In the genomic region with DNA sequence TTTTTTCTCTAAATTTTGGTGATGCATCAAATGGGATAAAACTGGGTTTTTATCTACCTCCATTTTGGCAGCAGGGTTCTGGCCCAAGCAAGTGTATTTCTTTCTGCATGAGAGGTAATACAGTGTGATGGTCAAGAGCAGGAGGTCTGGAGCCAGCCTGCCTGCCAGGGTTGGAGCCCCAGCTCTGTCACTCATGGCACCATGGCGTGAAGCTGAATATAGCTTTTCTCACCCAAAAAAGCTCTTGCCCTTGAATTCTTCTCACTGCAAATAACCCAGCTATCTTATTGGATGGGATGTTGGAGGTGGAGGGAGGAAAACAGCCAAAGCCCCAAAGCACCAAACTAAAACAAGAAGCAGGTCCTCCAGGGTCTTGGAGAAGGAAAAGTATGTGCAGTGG, we compare ENCODE assay signal across 16 cellular contexts.
A peak's percentile ranks its signal among the peaks of the same experiment; 100 is the strongest.
DNase-seq lines count a peak whose midpoint lies in the region; ATAC-seq and TF ChIP-seq lines count a peak whose summit lies in the region.
"Had no signal": no experiment of that assay in that cellular context is flagged by ENCODE, and none has a peak within 500 bp of the region (broad histone marks: within the 10 kb centered on the region; RNA-seq: fewer than 3 reads in every experiment).

No MANE protein-coding gene starts in this region.

- intact Hi-C loops in colonic mucosa (cut with DNase I) = no loop called here
- intact Hi-C loops in CD4-positive, alpha-beta T cell (cut with DNase I, micrococcal nuclease) = no loop called here

- H3K4me1 Mint-ChIP-seq in HFFc6 (ENCODE audit: low read depth) (peaks cover 19% of the 10 kb centered on the region), osteocyte (ENCODE audit: unreplicated experiment) (peaks cover 11% of the 10 kb centered on the region)
- H3K4me1 Mint-ChIP-seq in CD4-positive, alpha-beta T cell (ENCODE audit: low read depth) = peaks cover 1% of the 10 kb centered on the region

- H3K27ac ChIP-seq in angular gyrus (ENCODE audit: low read depth, low read length) (peak overlapping the region; percentile 35), colonic mucosa (no peak overlapping the region)
- H3K27ac ChIP-seq in CD4-positive, alpha-beta T cell (ENCODE audit: low read depth, low read length) = no peak overlapping the region

- no peaks in the 10 kb centered on the region; the same call in 1 of the 2 replicates for H3K27me3 Mint-ChIP-seq in HFFc6 (ENCODE audit: insufficient read depth)
- H3K27me3 Mint-ChIP-seq in osteocyte (ENCODE audit: unreplicated experiment) = no peaks in the 10 kb centered on the region
- no peaks in the 10 kb centered on the region for H3K27me3 Mint-ChIP-seq in CD4-positive, alpha-beta T cell

- no peaks in the 10 kb centered on the region for H3K4me1 ChIP-seq in colonic mucosa
- H3K4me1 ChIP-seq: Caco-2 had no signal

- no peak overlapping the region for H3K4me3 Mint-ChIP-seq in HFFc6
- no peak overlapping the region for H3K4me3 Mint-ChIP-seq in osteocyte (ENCODE audit: unreplicated experiment)
- H3K4me3 Mint-ChIP-seq in CD4-positive, alpha-beta T cell = no peak overlapping the region
- H3K4me3 Mint-ChIP-seq: CD8-positive, alpha-beta T cell had no signal

- POLR2A ChIA-PET in CD4-positive, alpha-beta T cell (lab: Charles Lee) = no interaction called here

- H3K36me3 ChIP-seq in colonic mucosa = no peaks in the 10 kb centered on the region

- DNase-seq in HFFc6 (no peak), cerebellum (ENCODE audit: low spot score) (peak; percentile 84), osteocyte (ENCODE audit: extremely low spot score, unreplicated experiment) (no peak), epidermal melanocyte (ENCODE audit: insufficient read length, low spot score) (no peak), colonic mucosa (no peak), NCI-H2107 treated with DMSO at 0.1 percent for 48 hours (lab: John Stamatoyannopoulos, UW; ENCODE audit: unreplicated experiment) (no peak)
- DNase-seq in CD4-positive, alpha-beta T cell = no peak
- DNase-seq: Caco-2; CD8-positive, alpha-beta T cell; DMS153; DND-41; GDM1; H7; HCEC 1CT had no signal

- H3K9ac ChIP-seq in colonic mucosa (ENCODE audit: low read depth in 2 of 2, low read length in 2 of 2) = no peak overlapping the region

- no peak for ATAC-seq in CD4-positive, alpha-beta T cell (ENCODE audit: poor library complexity)
- ATAC-seq: CD8-positive, alpha-beta T cell; GM12878 had no signal

- CTCF ChIA-PET in CD4-positive, alpha-beta T cell (lab: Charles Lee) = no interaction called here

- no peaks in the 10 kb centered on the region for H3K9me3 ChIP-seq in colonic mucosa
- H3K9me3 ChIP-seq in CD4-positive, alpha-beta T cell (ENCODE audit: control insufficient read depth, low read length) = no peaks in the 10 kb centered on the region
- H3K9me3 ChIP-seq: Caco-2 had no signal

- H3K27ac Mint-ChIP-seq in HFFc6 (peak overlapping the region; percentile 74), osteocyte (ENCODE audit: unreplicated experiment) (peak overlapping the region; percentile 53)
- no peak overlapping the region for H3K27ac Mint-ChIP-seq in CD4-positive, alpha-beta T cell

- no peaks in the 10 kb centered on the region for H3K27me3 ChIP-seq in colonic mucosa
- H3K27me3 ChIP-seq in CD4-positive, alpha-beta T cell (ENCODE audit: control insufficient read depth, insufficient read depth, low read length) = no peaks in the 10 kb centered on the region

- H3K4me3 ChIP-seq in colonic mucosa = no peak overlapping the region
- H3K4me3 ChIP-seq: GM12878 had no signal

- H3K9me3 Mint-ChIP-seq in HFFc6 (no peaks in the 10 kb centered on the region), osteocyte (ENCODE audit: unreplicated experiment) (peaks cover 12% of the 10 kb centered on the region)
- peaks cover 4% of the 10 kb centered on the region for H3K9me3 Mint-ChIP-seq in CD4-positive, alpha-beta T cell
- H3K9me3 Mint-ChIP-seq: CD8-positive, alpha-beta T cell had no signal

- TF ChIP-seq CTCF in HFFc6 (IDR thresholded peaks at IDR 0.05) (no peak), osteocyte (IDR thresholded peaks at IDR 0.05) (no peak), colonic mucosa (IDR thresholded peaks at IDR 0.05) (no peak)
- no peak for TF ChIP-seq CTCF in CD4-positive, alpha-beta T cell (IDR thresholded peaks at IDR 0.05)

- H3K36me3 Mint-ChIP-seq in HFFc6 (ENCODE audit: low read depth) (peaks cover 56% of the 10 kb centered on the region), osteocyte (ENCODE audit: unreplicated experiment) (peaks cover 75% of the 10 kb centered on the region)
- H3K36me3 Mint-ChIP-seq in CD4-positive, alpha-beta T cell (ENCODE audit: low read depth) = peaks cover 46% of the 10 kb centered on the region
